In the genomic region with DNA sequence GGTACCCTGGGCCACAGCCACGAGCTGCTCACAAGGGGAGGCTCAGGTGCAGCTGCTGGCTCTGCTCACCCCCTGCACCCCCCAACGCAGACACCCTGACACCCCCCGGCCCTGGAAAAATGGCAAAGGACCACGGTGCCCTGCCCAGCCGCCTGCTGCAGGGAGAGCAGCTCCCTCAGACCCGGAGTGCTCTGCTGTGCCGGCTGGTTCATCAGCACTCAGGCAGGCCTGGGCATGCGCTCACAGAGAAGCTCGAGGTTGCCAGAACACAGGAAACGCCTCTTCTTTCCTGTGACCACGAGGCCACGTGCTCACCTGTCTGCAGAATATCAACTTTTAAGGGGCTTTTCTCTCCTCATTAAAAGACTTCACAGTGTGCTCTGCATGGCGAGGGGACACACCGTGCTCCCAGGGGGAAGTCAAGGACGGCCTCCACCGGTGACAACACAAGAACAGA, we compare ENCODE assay signal across 8 cellular contexts. TPM values are rescaled to one million over a fixed set of nuclear protein-coding genes. Genes with fewer than 3 reads are reported as not detected.
DNase-seq lines count a peak whose midpoint lies in the region; ATAC-seq and TF ChIP-seq lines count a peak whose summit lies in the region.

No MANE protein-coding gene starts in this region.

- DNase-seq in RWPE2 (ENCODE audit: low spot score), result no peak
- peak in 1 of 2 donors; percentile 84 for DNase-seq in activated naive CD4-positive, alpha-beta T cell treated with anti-CD3 and anti-CD28 coated beads, Interleukin-2, amount 50 U/mL, for 72 hours (ENCODE audit: low spot score in 2 of 2)
- peak; percentile 31 to 54 (median 37) for DNase-seq in stimulated activated CD4-positive, alpha-beta T cell treated with anti-CD3 and anti-CD28 coated beads, TNF-alpha, amount 100 ng/mL, for 1 hour (ENCODE audit: low read depth in 3 of 3, low spot score in 1 of 3)
- no peak for DNase-seq in GM23248
- no peak for DNase-seq in cerebellum (ENCODE audit: low spot score)
- DNase-seq in endodermal cell, result no peak

- TF ChIP-seq CTCF in RWPE2 (IDR thresholded peaks at IDR 0.05; ENCODE audit: poor library complexity, severe bottlenecking), result no peak
- no peak for TF ChIP-seq CTCF in endodermal cell (conservative IDR thresholded peaks at IDR 0.05)

- H3K4me1 Mint-ChIP-seq in endodermal cell, result no peaks in the 10 kb centered on the region

- no peaks in the 10 kb centered on the region for H3K9me3 Mint-ChIP-seq in activated naive CD4-positive, alpha-beta T cell treated with anti-CD3 and anti-CD28 coated beads, Interleukin-2, amount 50 U/mL, for 72 hours
- H3K9me3 Mint-ChIP-seq in endodermal cell, result no peaks in the 10 kb centered on the region

- H4K20me1 ChIP-seq in GM23248 (ENCODE audit: insufficient read depth), result no peaks in the 10 kb centered on the region

- H3K4me1 ChIP-seq in RWPE2 (ENCODE audit: insufficient read depth, poor library complexity, severe bottlenecking) (peaks cover 10% of the 10 kb centered on the region), GM23248 (ENCODE audit: insufficient read depth) (no peaks in the 10 kb centered on the region), endodermal cell (ENCODE audit: control insufficient read depth, insufficient read depth, low read length) (no peaks in the 10 kb centered on the region)

- in situ Hi-C loops in GM23248 (cut with MboI), result no loop called here

- H3K27me3 ChIP-seq in RWPE2 (ENCODE audit: insufficient read depth, poor library complexity, severe bottlenecking) (no peaks in the 10 kb centered on the region), GM23248 (replicated peaks; ENCODE audit: insufficient read depth) (no peaks in the 10 kb centered on the region), endodermal cell (ENCODE audit: control insufficient read depth, insufficient read depth, low read length, poor library complexity, severe bottlenecking) (peaks cover 12% of the 10 kb centered on the region)

- no peaks in the 10 kb centered on the region for H3K9me2 ChIP-seq in GM23248 (ENCODE audit: insufficient read depth)

- no peaks in the 10 kb centered on the region for H3K79me2 ChIP-seq in GM23248 (ENCODE audit: insufficient read depth)

- H3K4me3 ChIP-seq in RWPE2 (ENCODE audit: severe bottlenecking) (no peak overlapping the region), GM23248 (no peak overlapping the region), endodermal cell (ENCODE audit: low read length) (no peak overlapping the region)

- no peak overlapping the region for H3K4me2 ChIP-seq in GM23248 (ENCODE audit: unreplicated experiment)

- ATAC-seq in GM19395 (IDR thresholded peaks at IDR 0.05; ENCODE audit: unreplicated experiment) (peak; percentile 66), RWPE2 (ENCODE audit: low read depth) (peak; percentile 93), GM19328 (IDR thresholded peaks at IDR 0.05; ENCODE audit: unreplicated experiment) (no peak)
- peak; percentile 77 to 92 for ATAC-seq in activated naive CD4-positive, alpha-beta T cell treated with anti-CD3 and anti-CD28 coated beads, Interleukin-2, amount 50 U/mL, for 72 hours

- H3F3A ChIP-seq in GM23248 (ENCODE audit: insufficient read depth), result no peaks in the 10 kb centered on the region; the same call in 1 of the 2 replicates

- H2AFZ ChIP-seq in GM23248, result no peak overlapping the region

- H3K36me3 Mint-ChIP-seq in activated naive CD4-positive, alpha-beta T cell treated with anti-CD3 and anti-CD28 coated beads, Interleukin-2, amount 50 U/mL, for 72 hours, result peaks cover 6 to 8% of the 10 kb centered on the region in 2 donors
- peaks cover 32% of the 10 kb centered on the region for H3K36me3 Mint-ChIP-seq in endodermal cell (ENCODE audit: low read depth)

- H3K9me3 ChIP-seq in RWPE2 (ENCODE audit: severe bottlenecking), result no peaks in the 10 kb centered on the region
- no peaks in the 10 kb centered on the region for H3K9me3 ChIP-seq in GM23248 (ENCODE audit: low read depth)
- no peaks in the 10 kb centered on the region for H3K9me3 ChIP-seq in endodermal cell (ENCODE audit: control insufficient read depth, low read length)

- H3K27ac ChIP-seq in RWPE2 (ENCODE audit: poor library complexity, severe bottlenecking) (peak overlapping the region; percentile 44), GM23248 (no peak overlapping the region), endodermal cell (ENCODE audit: low read depth, low read length) (no peak overlapping the region)

- H3K36me3 ChIP-seq in RWPE2 (ENCODE audit: low read depth) (peaks cover 31% of the 10 kb centered on the region), GM23248 (ENCODE audit: low read depth) (peaks cover 3% of the 10 kb centered on the region; the same call in 1 of the 2 replicates), endodermal cell (ENCODE audit: control insufficient read depth, insufficient read depth, low read length) (peaks cover 24% of the 10 kb centered on the region)

- peak overlapping the region; percentile 65 to 95 for H3K27ac Mint-ChIP-seq in activated naive CD4-positive, alpha-beta T cell treated with anti-CD3 and anti-CD28 coated beads, Interleukin-2, amount 50 U/mL, for 72 hours
- no peak overlapping the region for H3K27ac Mint-ChIP-seq in endodermal cell

- peaks cover 1% of the 10 kb centered on the region for H3K27me3 Mint-ChIP-seq in endodermal cell (ENCODE audit: insufficient read depth)

- H3K4me3 Mint-ChIP-seq in endodermal cell, result no peak overlapping the region

- H3K9ac ChIP-seq in GM23248 (no peak overlapping the region), endodermal cell (ENCODE audit: extremely low read depth, low read length, poor library complexity, severe bottlenecking) (no peak overlapping the region)

- 84 to 85% methylated on average over 15 to 16 of the region's 16 CpGs for WGBS in GM23248 (ENCODE audit: low coverage in 1 of 2, low lambda C conversion rate in 2 of 2, missing lambda C conversion rate in 2 of 2), 2 experiments
- 93 to 94% methylated on average over 16 of the region's 16 CpGs for WGBS in endodermal cell (ENCODE audit: insufficient coverage in 1 of 2, insufficient read length in 1 of 2), 2 experiments

RNA-seq across cellular contexts. Expression of a gene that starts 4.3 kb away (rescaled TPM):
- 10 to 100 TPM in 1 of 2 donors, 1 to 10 TPM in 1; 4.0 to 17.7 TPM for total RNA-seq in activated naive CD4-positive, alpha-beta T cell treated with anti-CD3 and anti-CD28 coated beads, Interleukin-2, amount 50 U/mL, for 72 hours
- total RNA-seq in GM23248 (2014; rRNA removed; shearing (Covaris generic)), result 0.38 and 3.1 TPM in 2 replicates
- 2.0 and 2.1 TPM in 2 replicates for polyA plus RNA-seq in GM23248 (2016; fragmentation: Nextera tagmentation; extraction: Ambion mirVana)
- 0.45 TPM for total RNA-seq in cerebellum
- 10 to 100 TPM in 1 of 2 donors, 1 to 10 TPM in 1; 8.1 to 13.5 TPM for total RNA-seq in endodermal cell
- 3.2 TPM for polyA plus RNA-seq in endodermal cell (2013, experiment 1 of 2)
- 3.5 TPM for polyA plus RNA-seq in endodermal cell (2013, experiment 2 of 2)

RNA-seq across cellular contexts. Expression of a gene that starts 18.8 kb away (rescaled TPM):
- total RNA-seq in activated naive CD4-positive, alpha-beta T cell treated with anti-CD3 and anti-CD28 coated beads, Interleukin-2, amount 50 U/mL, for 72 hours, result 10 to 100 TPM in 1 of 2 donors, 1 to 10 TPM in 1; 9.0 to 12.5 TPM
- 50.3 and 52.5 TPM in 2 replicates for total RNA-seq in GM23248 (2014; rRNA removed; shearing (Covaris generic))
- polyA plus RNA-seq in GM23248 (2016; fragmentation: Nextera tagmentation; extraction: Ambion mirVana), result 6.5 and 8.3 TPM in 2 replicates
- total RNA-seq in cerebellum (15.2 TPM), endodermal cell (10 to 100 TPM; 24.8 to 31.5 TPM)
- polyA plus RNA-seq in endodermal cell (2013, experiment 1 of 2), result 27.8 TPM
- 24.0 TPM for polyA plus RNA-seq in endodermal cell (2013, experiment 2 of 2)

RNA-seq across cellular contexts. Expression of a gene that starts 19.1 kb away (rescaled TPM):
- 100 to 1,000 TPM in 1 of 2 donors, 10 to 100 TPM in 1; 68.4 to 144 TPM for total RNA-seq in activated naive CD4-positive, alpha-beta T cell treated with anti-CD3 and anti-CD28 coated beads, Interleukin-2, amount 50 U/mL, for 72 hours
- 214 and 216 TPM in 2 replicates for total RNA-seq in GM23248 (2014; rRNA removed; shearing (Covaris generic))
- polyA plus RNA-seq in GM23248 (2016; fragmentation: Nextera tagmentation; extraction: Ambion mirVana), result 261 and 269 TPM in 2 replicates
- 22.1 TPM for total RNA-seq in cerebellum
- 10 to 100 TPM; 85.9 to 95.6 TPM for total RNA-seq in endodermal cell
- polyA plus RNA-seq in endodermal cell (2013, experiment 1 of 2), result 77.8 TPM
- polyA plus RNA-seq in endodermal cell (2013, experiment 2 of 2), result 71.1 TPM

RNA-seq across cellular contexts. Expression of a gene that starts 22.8 kb away (rescaled TPM):
- 10 to 100 TPM; 59.4 to 80.5 TPM for total RNA-seq in activated naive CD4-positive, alpha-beta T cell treated with anti-CD3 and anti-CD28 coated beads, Interleukin-2, amount 50 U/mL, for 72 hours
- 49.7 and 51.0 TPM in 2 replicates for total RNA-seq in GM23248 (2014; rRNA removed; shearing (Covaris generic))
- 63.5 and 68.0 TPM in 2 replicates for polyA plus RNA-seq in GM23248 (2016; fragmentation: Nextera tagmentation; extraction: Ambion mirVana)
- total RNA-seq in cerebellum, result 32.1 TPM
- total RNA-seq in endodermal cell, result 10 to 100 TPM; 69.9 to 72.7 TPM
- polyA plus RNA-seq in endodermal cell (2013, experiment 1 of 2), result 66.7 TPM
- 61.0 TPM for polyA plus RNA-seq in endodermal cell (2013, experiment 2 of 2)

RNA-seq across cellular contexts. Expression of a gene that starts 29.4 kb away (rescaled TPM):
- total RNA-seq in activated naive CD4-positive, alpha-beta T cell treated with anti-CD3 and anti-CD28 coated beads, Interleukin-2, amount 50 U/mL, for 72 hours, result 10 to 100 TPM in 1 of 2 donors, 1 to 10 TPM in 1; 3.2 to 11.7 TPM
- total RNA-seq in GM23248 (2014; rRNA removed; shearing (Covaris generic)), result 0.76 and 2.5 TPM in 2 replicates
- polyA plus RNA-seq in GM23248 (2016; fragmentation: Nextera tagmentation; extraction: Ambion mirVana), result 0.46 and 0.55 TPM in 2 replicates
- total RNA-seq in cerebellum, result 4.4 TPM
- total RNA-seq in endodermal cell, result 1 to 10 TPM; 5.4 TPM
- polyA plus RNA-seq in endodermal cell (2013, experiment 1 of 2), result 6.1 TPM
- polyA plus RNA-seq in endodermal cell (2013, experiment 2 of 2), result 5.5 TPM

Comparison
In these comparisons a context has a peak if more than half of its experiments do, and no peak if none do; other contexts are left out.
1. DNase-seq: peak in stimulated activated CD4-positive, alpha-beta T cell treated with anti-CD3 and anti-CD28 coated beads, TNF-alpha, amount 100 ng/mL, for 1 hour (3 of 3); none in RWPE2 (single experiment), GM23248 (single experiment), cerebellum (single experiment) and endodermal cell (single experiment).